In the genomic region with DNA sequence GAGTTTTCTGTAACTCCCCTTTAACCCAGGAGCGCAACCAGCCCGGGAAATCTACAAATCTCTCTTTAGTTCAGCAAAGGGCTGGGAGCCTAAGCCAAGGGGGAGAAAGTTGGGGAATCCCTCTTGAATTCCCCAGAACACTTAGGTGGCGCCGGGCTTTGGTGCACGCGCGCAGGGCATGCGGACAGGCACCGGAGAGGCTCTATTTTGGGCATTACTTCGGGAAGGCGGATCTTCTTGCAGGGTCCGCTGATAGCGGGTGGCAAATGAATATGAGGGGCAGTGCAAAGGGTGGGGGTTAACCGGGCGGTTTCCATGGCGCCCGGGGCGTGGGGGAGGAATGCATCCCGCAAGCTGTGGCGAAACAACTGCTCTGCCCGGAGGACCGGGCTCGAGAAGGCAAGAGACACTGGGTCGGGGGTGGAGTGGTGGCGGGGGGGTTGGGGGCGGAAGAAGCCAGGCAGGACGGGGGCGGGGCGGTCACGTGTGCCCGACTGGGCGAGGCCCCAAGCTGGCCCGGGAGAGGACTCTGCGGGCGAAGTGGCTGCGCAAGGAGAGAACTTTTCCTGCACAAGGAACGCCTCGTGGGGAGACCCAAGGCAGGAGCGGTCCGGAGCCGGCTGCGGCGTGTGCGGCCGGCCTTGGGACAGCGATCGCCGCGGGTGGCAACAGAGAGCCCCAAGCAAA, we compare ENCODE assay signal across 2 cellular contexts.
TF ChIP-seq lines count a peak whose summit lies in the region.

A gene with protein sequence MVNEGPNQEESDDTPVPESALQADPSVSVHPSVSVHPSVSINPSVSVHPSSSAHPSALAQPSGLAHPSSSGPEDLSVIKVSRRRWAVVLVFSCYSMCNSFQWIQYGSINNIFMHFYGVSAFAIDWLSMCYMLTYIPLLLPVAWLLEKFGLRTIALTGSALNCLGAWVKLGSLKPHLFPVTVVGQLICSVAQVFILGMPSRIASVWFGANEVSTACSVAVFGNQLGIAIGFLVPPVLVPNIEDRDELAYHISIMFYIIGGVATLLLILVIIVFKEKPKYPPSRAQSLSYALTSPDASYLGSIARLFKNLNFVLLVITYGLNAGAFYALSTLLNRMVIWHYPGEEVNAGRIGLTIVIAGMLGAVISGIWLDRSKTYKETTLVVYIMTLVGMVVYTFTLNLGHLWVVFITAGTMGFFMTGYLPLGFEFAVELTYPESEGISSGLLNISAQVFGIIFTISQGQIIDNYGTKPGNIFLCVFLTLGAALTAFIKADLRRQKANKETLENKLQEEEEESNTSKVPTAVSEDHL (plus strand): TSS at position 522 of the 687 bp plus-strand sequence. CDS start 353 bp downstream, outside the sequence.

TF ChIP-seq in HCT116, 20 proteins besides CTCF, POLR2A, EP300 and RAD21:
- TF ChIP-seq CEBPB (IDR thresholded peaks at IDR 0.05; ENCODE audit: low read depth) (no peak), SP1 (IDR thresholded peaks at IDR 0.05; ENCODE audit: low read depth) (no peak), POLR2AphosphoS5 (IDR thresholded peaks at IDR 0.05; ENCODE audit: low read depth, low read length) (0 out of 2 replicates have a peak, but pooled peaks have one; percentile 16), CBX3 (IDR thresholded peaks at IDR 0.05; ENCODE audit: low read depth) (no peak), FOSL1 (IDR thresholded peaks at IDR 0.05; ENCODE audit: low read depth) (no peak), SIN3A (IDR thresholded peaks at IDR 0.05; ENCODE audit: low read depth) (no peak), ZFX (IDR thresholded peaks at IDR 0.05) (no peak), SRF (IDR thresholded peaks at IDR 0.05; ENCODE audit: low read depth) (no peak)
- TF ChIP-seq, protein P1, sequence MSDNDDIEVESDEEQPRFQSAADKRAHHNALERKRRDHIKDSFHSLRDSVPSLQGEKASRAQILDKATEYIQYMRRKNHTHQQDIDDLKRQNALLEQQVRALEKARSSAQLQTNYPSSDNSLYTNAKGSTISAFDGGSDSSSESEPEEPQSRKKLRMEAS (IDR thresholded peaks at IDR 0.05), result peak; percentile 33; the same call in 1 of the 2 replicates
- TF ChIP-seq, protein P2, sequence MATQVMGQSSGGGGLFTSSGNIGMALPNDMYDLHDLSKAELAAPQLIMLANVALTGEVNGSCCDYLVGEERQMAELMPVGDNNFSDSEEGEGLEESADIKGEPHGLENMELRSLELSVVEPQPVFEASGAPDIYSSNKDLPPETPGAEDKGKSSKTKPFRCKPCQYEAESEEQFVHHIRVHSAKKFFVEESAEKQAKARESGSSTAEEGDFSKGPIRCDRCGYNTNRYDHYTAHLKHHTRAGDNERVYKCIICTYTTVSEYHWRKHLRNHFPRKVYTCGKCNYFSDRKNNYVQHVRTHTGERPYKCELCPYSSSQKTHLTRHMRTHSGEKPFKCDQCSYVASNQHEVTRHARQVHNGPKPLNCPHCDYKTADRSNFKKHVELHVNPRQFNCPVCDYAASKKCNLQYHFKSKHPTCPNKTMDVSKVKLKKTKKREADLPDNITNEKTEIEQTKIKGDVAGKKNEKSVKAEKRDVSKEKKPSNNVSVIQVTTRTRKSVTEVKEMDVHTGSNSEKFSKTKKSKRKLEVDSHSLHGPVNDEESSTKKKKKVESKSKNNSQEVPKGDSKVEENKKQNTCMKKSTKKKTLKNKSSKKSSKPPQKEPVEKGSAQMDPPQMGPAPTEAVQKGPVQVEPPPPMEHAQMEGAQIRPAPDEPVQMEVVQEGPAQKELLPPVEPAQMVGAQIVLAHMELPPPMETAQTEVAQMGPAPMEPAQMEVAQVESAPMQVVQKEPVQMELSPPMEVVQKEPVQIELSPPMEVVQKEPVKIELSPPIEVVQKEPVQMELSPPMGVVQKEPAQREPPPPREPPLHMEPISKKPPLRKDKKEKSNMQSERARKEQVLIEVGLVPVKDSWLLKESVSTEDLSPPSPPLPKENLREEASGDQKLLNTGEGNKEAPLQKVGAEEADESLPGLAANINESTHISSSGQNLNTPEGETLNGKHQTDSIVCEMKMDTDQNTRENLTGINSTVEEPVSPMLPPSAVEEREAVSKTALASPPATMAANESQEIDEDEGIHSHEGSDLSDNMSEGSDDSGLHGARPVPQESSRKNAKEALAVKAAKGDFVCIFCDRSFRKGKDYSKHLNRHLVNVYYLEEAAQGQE (IDR thresholded peaks at IDR 0.05; ENCODE audit: low read depth), result no peak
- TF ChIP-seq, protein P3, sequence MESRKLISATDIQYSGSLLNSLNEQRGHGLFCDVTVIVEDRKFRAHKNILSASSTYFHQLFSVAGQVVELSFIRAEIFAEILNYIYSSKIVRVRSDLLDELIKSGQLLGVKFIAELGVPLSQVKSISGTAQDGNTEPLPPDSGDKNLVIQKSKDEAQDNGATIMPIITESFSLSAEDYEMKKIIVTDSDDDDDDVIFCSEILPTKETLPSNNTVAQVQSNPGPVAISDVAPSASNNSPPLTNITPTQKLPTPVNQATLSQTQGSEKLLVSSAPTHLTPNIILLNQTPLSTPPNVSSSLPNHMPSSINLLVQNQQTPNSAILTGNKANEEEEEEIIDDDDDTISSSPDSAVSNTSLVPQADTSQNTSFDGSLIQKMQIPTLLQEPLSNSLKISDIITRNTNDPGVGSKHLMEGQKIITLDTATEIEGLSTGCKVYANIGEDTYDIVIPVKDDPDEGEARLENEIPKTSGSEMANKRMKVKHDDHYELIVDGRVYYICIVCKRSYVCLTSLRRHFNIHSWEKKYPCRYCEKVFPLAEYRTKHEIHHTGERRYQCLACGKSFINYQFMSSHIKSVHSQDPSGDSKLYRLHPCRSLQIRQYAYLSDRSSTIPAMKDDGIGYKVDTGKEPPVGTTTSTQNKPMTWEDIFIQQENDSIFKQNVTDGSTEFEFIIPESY (IDR thresholded peaks at IDR 0.05; ENCODE audit: extremely low read depth, insufficient replicate concordance, low read length), result no peak

TF ChIP-seq in H1, 55 proteins besides CTCF, POLR2A, EP300 and RAD21 (continues in another document):
- TF ChIP-seq BACH1 (IDR thresholded peaks at IDR 0.05; ENCODE audit: low read length) (no peak), SIX5 (IDR thresholded peaks at IDR 0.05; ENCODE audit: low read depth, low read length) (no peak), POU5F1 (IDR thresholded peaks at IDR 0.05; ENCODE audit: low read depth, low read length) (no peak), FOSL1 (IDR thresholded peaks at IDR 0.05; ENCODE audit: insufficient read depth, low read depth, low read length) (no peak), KDM5A (IDR thresholded peaks at IDR 0.05; ENCODE audit: low read length) (no peak), CBX5 (IDR thresholded peaks at IDR 0.05; ENCODE audit: low read depth, low read length) (no peak), KDM4A (IDR thresholded peaks at IDR 0.05; ENCODE audit: low read depth, low read length, severe bottlenecking) (peak; percentile 74), NANOG (IDR thresholded peaks at IDR 0.05; ENCODE audit: insufficient read depth, low read depth, low read length, poor library complexity, severe bottlenecking) (no peak), RFX5 (IDR thresholded peaks at IDR 0.05; ENCODE audit: borderline replicate concordance, low read depth, low read length) (no peak), SUZ12 (IDR thresholded peaks at IDR 0.05; ENCODE audit: low read length) (0 out of 2 replicates have a peak, but pooled peaks have one; percentile 2), RBBP5 (IDR thresholded peaks at IDR 0.05; ENCODE audit: borderline replicate concordance, low read depth, low read length) (peak; percentile 59; the same call in 1 of the 2 replicates), CBX8 (IDR thresholded peaks at IDR 0.05; ENCODE audit: borderline replicate concordance, low read depth, low read length) (no peak), TEAD4 (IDR thresholded peaks at IDR 0.05; ENCODE audit: low read depth, low read length) (no peak), TCF12 (IDR thresholded peaks at IDR 0.05; ENCODE audit: low read depth, low read length) (no peak), CEBPB (IDR thresholded peaks at IDR 0.05; ENCODE audit: low read depth, low read length) (no peak), PHF8 (conservative IDR thresholded peaks at IDR 0.05; ENCODE audit: low read depth, low read length) (peak; percentile 58; the same call in 1 of the 2 replicates), TBP (IDR thresholded peaks at IDR 0.05; ENCODE audit: low read depth, low read length) (no peak), EGR1 (IDR thresholded peaks at IDR 0.05; ENCODE audit: borderline replicate concordance, low read depth, low read length) (no peak), SP4 (IDR thresholded peaks at IDR 0.05; ENCODE audit: low read length) (no peak), TAF7 (optimal IDR thresholded peaks at IDR 0.05; ENCODE audit: borderline replicate concordance, low read depth, low read length) (no peak), CREB1 (IDR thresholded peaks at IDR 0.05) (no peak), YY1 (IDR thresholded peaks at IDR 0.05; ENCODE audit: low read depth, low read length) (no peak), BRCA1 (IDR thresholded peaks at IDR 0.05; ENCODE audit: low read depth, low read length) (no peak), HDAC2 (IDR thresholded peaks at IDR 0.05; ENCODE audit: borderline replicate concordance in 1 of 2, low read depth in 2 of 2, low read length in 2 of 2) (peak in 1 of 2 experiments; percentile 20; a peak in 1 of 4 replicates)
- TF ChIP-seq, protein P1 (IDR thresholded peaks at IDR 0.05), result peak; percentile 35; the same call in 1 of the 2 replicates
- TF ChIP-seq, protein P4, sequence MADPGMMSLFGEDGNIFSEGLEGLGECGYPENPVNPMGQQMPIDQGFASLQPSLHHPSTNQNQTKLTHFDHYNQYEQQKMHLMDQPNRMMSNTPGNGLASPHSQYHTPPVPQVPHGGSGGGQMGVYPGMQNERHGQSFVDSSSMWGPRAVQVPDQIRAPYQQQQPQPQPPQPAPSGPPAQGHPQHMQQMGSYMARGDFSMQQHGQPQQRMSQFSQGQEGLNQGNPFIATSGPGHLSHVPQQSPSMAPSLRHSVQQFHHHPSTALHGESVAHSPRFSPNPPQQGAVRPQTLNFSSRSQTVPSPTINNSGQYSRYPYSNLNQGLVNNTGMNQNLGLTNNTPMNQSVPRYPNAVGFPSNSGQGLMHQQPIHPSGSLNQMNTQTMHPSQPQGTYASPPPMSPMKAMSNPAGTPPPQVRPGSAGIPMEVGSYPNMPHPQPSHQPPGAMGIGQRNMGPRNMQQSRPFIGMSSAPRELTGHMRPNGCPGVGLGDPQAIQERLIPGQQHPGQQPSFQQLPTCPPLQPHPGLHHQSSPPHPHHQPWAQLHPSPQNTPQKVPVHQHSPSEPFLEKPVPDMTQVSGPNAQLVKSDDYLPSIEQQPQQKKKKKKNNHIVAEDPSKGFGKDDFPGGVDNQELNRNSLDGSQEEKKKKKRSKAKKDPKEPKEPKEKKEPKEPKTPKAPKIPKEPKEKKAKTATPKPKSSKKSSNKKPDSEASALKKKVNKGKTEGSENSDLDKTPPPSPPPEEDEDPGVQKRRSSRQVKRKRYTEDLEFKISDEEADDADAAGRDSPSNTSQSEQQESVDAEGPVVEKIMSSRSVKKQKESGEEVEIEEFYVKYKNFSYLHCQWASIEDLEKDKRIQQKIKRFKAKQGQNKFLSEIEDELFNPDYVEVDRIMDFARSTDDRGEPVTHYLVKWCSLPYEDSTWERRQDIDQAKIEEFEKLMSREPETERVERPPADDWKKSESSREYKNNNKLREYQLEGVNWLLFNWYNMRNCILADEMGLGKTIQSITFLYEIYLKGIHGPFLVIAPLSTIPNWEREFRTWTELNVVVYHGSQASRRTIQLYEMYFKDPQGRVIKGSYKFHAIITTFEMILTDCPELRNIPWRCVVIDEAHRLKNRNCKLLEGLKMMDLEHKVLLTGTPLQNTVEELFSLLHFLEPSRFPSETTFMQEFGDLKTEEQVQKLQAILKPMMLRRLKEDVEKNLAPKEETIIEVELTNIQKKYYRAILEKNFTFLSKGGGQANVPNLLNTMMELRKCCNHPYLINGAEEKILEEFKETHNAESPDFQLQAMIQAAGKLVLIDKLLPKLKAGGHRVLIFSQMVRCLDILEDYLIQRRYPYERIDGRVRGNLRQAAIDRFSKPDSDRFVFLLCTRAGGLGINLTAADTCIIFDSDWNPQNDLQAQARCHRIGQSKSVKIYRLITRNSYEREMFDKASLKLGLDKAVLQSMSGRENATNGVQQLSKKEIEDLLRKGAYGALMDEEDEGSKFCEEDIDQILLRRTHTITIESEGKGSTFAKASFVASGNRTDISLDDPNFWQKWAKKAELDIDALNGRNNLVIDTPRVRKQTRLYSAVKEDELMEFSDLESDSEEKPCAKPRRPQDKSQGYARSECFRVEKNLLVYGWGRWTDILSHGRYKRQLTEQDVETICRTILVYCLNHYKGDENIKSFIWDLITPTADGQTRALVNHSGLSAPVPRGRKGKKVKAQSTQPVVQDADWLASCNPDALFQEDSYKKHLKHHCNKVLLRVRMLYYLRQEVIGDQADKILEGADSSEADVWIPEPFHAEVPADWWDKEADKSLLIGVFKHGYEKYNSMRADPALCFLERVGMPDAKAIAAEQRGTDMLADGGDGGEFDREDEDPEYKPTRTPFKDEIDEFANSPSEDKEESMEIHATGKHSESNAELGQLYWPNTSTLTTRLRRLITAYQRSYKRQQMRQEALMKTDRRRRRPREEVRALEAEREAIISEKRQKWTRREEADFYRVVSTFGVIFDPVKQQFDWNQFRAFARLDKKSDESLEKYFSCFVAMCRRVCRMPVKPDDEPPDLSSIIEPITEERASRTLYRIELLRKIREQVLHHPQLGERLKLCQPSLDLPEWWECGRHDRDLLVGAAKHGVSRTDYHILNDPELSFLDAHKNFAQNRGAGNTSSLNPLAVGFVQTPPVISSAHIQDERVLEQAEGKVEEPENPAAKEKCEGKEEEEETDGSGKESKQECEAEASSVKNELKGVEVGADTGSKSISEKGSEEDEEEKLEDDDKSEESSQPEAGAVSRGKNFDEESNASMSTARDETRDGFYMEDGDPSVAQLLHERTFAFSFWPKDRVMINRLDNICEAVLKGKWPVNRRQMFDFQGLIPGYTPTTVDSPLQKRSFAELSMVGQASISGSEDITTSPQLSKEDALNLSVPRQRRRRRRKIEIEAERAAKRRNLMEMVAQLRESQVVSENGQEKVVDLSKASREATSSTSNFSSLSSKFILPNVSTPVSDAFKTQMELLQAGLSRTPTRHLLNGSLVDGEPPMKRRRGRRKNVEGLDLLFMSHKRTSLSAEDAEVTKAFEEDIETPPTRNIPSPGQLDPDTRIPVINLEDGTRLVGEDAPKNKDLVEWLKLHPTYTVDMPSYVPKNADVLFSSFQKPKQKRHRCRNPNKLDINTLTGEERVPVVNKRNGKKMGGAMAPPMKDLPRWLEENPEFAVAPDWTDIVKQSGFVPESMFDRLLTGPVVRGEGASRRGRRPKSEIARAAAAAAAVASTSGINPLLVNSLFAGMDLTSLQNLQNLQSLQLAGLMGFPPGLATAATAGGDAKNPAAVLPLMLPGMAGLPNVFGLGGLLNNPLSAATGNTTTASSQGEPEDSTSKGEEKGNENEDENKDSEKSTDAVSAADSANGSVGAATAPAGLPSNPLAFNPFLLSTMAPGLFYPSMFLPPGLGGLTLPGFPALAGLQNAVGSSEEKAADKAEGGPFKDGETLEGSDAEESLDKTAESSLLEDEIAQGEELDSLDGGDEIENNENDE (IDR thresholded peaks at IDR 0.05; ENCODE audit: insufficient replicate concordance, low read length), result no peak
- TF ChIP-seq, protein P5, sequence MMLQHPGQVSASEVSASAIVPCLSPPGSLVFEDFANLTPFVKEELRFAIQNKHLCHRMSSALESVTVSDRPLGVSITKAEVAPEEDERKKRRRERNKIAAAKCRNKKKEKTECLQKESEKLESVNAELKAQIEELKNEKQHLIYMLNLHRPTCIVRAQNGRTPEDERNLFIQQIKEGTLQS (IDR thresholded peaks at IDR 0.05; ENCODE audit: insufficient read depth, low read depth, low read length), result no peak
- TF ChIP-seq, protein P6, sequence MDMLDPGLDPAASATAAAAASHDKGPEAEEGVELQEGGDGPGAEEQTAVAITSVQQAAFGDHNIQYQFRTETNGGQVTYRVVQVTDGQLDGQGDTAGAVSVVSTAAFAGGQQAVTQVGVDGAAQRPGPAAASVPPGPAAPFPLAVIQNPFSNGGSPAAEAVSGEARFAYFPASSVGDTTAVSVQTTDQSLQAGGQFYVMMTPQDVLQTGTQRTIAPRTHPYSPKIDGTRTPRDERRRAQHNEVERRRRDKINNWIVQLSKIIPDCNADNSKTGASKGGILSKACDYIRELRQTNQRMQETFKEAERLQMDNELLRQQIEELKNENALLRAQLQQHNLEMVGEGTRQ (IDR thresholded peaks at IDR 0.05; ENCODE audit: low read length), result peak; percentile 61
